ENCODE assay signal across 23 cellular contexts in the genomic region with DNA sequence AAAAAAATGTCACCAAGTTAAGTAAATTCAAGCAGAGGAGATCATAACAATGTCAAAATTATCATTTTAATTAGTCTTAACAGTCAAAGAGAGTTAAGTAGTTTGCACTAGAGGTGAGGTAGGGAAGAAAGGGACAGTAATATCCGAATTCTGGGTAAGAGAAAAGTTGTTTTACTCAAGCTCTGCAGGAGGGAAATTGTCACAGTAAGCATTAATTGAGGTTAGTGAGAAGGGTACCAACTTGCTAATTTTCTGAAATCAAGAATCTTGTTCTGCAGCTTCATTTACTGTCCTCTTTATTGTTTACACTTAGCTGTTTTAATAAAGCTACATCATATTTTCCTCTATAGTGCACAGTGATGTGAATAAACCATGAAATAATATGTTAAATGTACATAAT. TPM values are rescaled to one million over a fixed set of nuclear protein-coding genes. Genes with fewer than 3 reads are reported as not detected.
DNase-seq lines count a peak whose midpoint lies in the region; ATAC-seq, FAIRE-seq and TF ChIP-seq lines count a peak whose summit lies in the region.
"Had no signal": no experiment of that assay in that cellular context is flagged by ENCODE, and none has a peak within 500 bp of the region (broad histone marks: within the 10 kb centered on the region; RNA-seq: fewer than 3 reads in every experiment).

No MANE protein-coding gene starts in this region.

- CTCF ChIA-PET in A549 (lab: Yijun Ruan, JAX) = no interaction called here
- CTCF ChIA-PET in K562 (lab: Yijun Ruan, JAX; ENCODE audit: low intra/inter-chr PET ratio) = no interaction called here

- TF ChIP-seq RAD21 in A549 (conservative IDR thresholded peaks at IDR 0.05 in 1 of 2, IDR thresholded peaks at IDR 0.05 in 1 of 2) = no peak
- no peak for TF ChIP-seq RAD21 in K562 (CRISPR knock-in tag; conservative IDR thresholded peaks at IDR 0.05 in 1 of 2, IDR thresholded peaks at IDR 0.05 in 1 of 2)

- H3K4me1 ChIP-seq in A549 = no peaks in the 10 kb centered on the region
- H3K4me1 ChIP-seq in GM23338 (ENCODE audit: insufficient read depth) = peaks cover 84% of the 10 kb centered on the region
- no peaks in the 10 kb centered on the region for H3K4me1 ChIP-seq in K562 (replicated peaks in 1 of 2; ENCODE audit: control insufficient read depth in 2 of 2, insufficient read depth in 2 of 2, low read length in 2 of 2)
- H3K4me1 ChIP-seq: Caco-2 had no signal

- DNase-seq in A549 (ENCODE audit: low read depth in 1 of 2, low spot score in 1 of 2) = no peak
- no peak for DNase-seq in GM23338 (ENCODE audit: low spot score)
- no peak for DNase-seq in K562 (ENCODE audit: extremely low read depth in 1 of 4, low spot score in 3 of 4)
- DNase-seq in HTR-8/SVneo (ENCODE audit: insufficient read length, low spot score) = no peak
- no peak for DNase-seq in NCI-H345 (lab: John Stamatoyannopoulos, UW)
- DNase-seq: 8988T; AML-193; Caco-2; Calu3; CD4-positive, alpha-beta T cell; CD8-positive, alpha-beta T cell; DMS79 treated with DMSO at 0.1 percent for 48 hours; GF-D8 had no signal

- H3K9me3 Mint-ChIP-seq in GM23338 = no peaks in the 10 kb centered on the region
- H3K9me3 Mint-ChIP-seq: CD4-positive, alpha-beta T cell; CD8-positive, alpha-beta T cell had no signal

- 0% methylated on average over 1 of the region's 1 CpG for WGBS in A549 (ENCODE audit: missing lambda C conversion rate)
- 0% methylated on average over 1 of the region's 1 CpG for WGBS in K562 (ENCODE audit: insufficient coverage, low coverage, missing lambda C conversion rate)

- peaks cover 76% of the 10 kb centered on the region for H3K4me1 Mint-ChIP-seq in GM23338
- H3K4me1 Mint-ChIP-seq: B cell had no signal

- TF ChIP-seq EP300 in A549 (IDR thresholded peaks at IDR 0.05) (no peak), K562 (IDR thresholded peaks at IDR 0.05; ENCODE audit: low read length) (no peak)

- H3K79me2 ChIP-seq in GM23338 (replicated peaks; ENCODE audit: insufficient read depth) (no peaks in the 10 kb centered on the region; the same call in 1 of the 2 replicates), K562 (ENCODE audit: control insufficient read depth, insufficient read depth, low read length) (no peaks in the 10 kb centered on the region)

- POLR2A ChIA-PET in A549 (lab: Yijun Ruan, JAX) = no interaction called here
- POLR2A ChIA-PET in K562 (lab: Yijun Ruan, JAX) = no interaction called here

- no peaks in the 10 kb centered on the region for H3K27me3 ChIP-seq in GM23338 (ENCODE audit: insufficient read depth)
- no peaks in the 10 kb centered on the region for H3K27me3 ChIP-seq in K562 (ENCODE audit: control insufficient read depth in 2 of 2, insufficient read depth in 2 of 2, low read length in 2 of 2)

- no peaks in the 10 kb centered on the region for H3K36me3 Mint-ChIP-seq in GM23338 (ENCODE audit: low read depth)
- H3K36me3 Mint-ChIP-seq: CD8-positive, alpha-beta T cell had no signal

- no peaks in the 10 kb centered on the region for H3K9me2 ChIP-seq in GM23338 (ENCODE audit: insufficient read depth)

- H3K36me3 ChIP-seq in GM23338 (ENCODE audit: insufficient read depth) = no peaks in the 10 kb centered on the region
- H3K36me3 ChIP-seq in K562 (ENCODE audit: control insufficient read depth, insufficient read depth, low read length) = no peaks in the 10 kb centered on the region
- H3K36me3 ChIP-seq: BLaER1 treated with 17β-estradiol and CSF1 and Interleukin-3, amounts not matched to agents 10 nM and 100 nM had no signal

- ATAC-seq in A549 (no peak), GM23338 (no peak), K562 (no peak), HG03520 (IDR thresholded peaks at IDR 0.05; ENCODE audit: unreplicated experiment) (no peak)
- ATAC-seq: CD8-positive, alpha-beta T cell had no signal

- TF ChIP-seq POLR2A in A549 (IDR thresholded peaks at IDR 0.05; ENCODE audit: low read length) (no peak), K562 (conservative IDR thresholded peaks at IDR 0.05) (no peak)

- no peak overlapping the region for H3K4me3 ChIP-seq in A549
- H3K4me3 ChIP-seq in GM23338 = no peak overlapping the region
- H3K4me3 ChIP-seq in K562 = no peak overlapping the region
- H3K4me3 ChIP-seq: BLaER1 treated with 17β-estradiol and CSF1 and Interleukin-3, amounts not matched to agents 10 nM and 100 nM had no signal

- no peaks in the 10 kb centered on the region for H3K9me1 ChIP-seq in K562 (ENCODE audit: control insufficient read depth, insufficient read depth, low read length)

- H3K27ac ChIP-seq in A549 = no peak overlapping the region
- H3K27ac ChIP-seq in GM23338 (ENCODE audit: low read depth) = 0 out of 2 replicates have a peak overlapping the region, but pooled peaks have one; percentile 28
- no peak overlapping the region for H3K27ac ChIP-seq in K562 (ENCODE audit: extremely low read depth, low read depth, low read length)
- H3K27ac ChIP-seq: BLaER1 treated with 17β-estradiol and CSF1 and Interleukin-3, amounts not matched to agents 10 nM and 100 nM; C4-2B had no signal

- no peak overlapping the region for H3K4me2 ChIP-seq in A549
- H3K4me2 ChIP-seq in GM23338 = peak overlapping the region; percentile 69
- no peak overlapping the region for H3K4me2 ChIP-seq in K562 (ENCODE audit: insufficient read depth, low read length)
- H3K4me2 ChIP-seq: BLaER1 treated with 17β-estradiol and CSF1 and Interleukin-3, amounts not matched to agents 10 nM and 100 nM had no signal

- FAIRE-seq in A549 (lab: Jason Lieb, UNC) (no peak), K562 (lab: Jason Lieb, UNC) (no peak), HTR-8/SVneo (lab: Jason Lieb, UNC) (no peak)
- FAIRE-seq: A204.1, D721Med, G401.6, GM12891, GM19239 had no signal

- H4K20me1 ChIP-seq in GM23338 (replicated peaks; ENCODE audit: insufficient read depth) (no peaks in the 10 kb centered on the region), K562 (replicated peaks; ENCODE audit: control insufficient read depth, insufficient read depth, low read length) (no peaks in the 10 kb centered on the region)
- H4K20me1 ChIP-seq: BLaER1 treated with 17β-estradiol and CSF1 and Interleukin-3, amounts not matched to agents 10 nM and 100 nM had no signal

- TF ChIP-seq CTCF in A549 (IDR thresholded peaks at IDR 0.05) (no peak), GM23338 (conservative IDR thresholded peaks at IDR 0.05; ENCODE audit: low read depth in 2 of 2) (no peak), K562 (IDR thresholded peaks at IDR 0.05 in 2 of 3, conservative IDR thresholded peaks at IDR 0.05 in 1 of 3; ENCODE audit: insufficient read depth in 2 of 3, low read depth in 1 of 3, low read length in 3 of 3) (no peak)

- intact Hi-C loops in K562 (cut with micrococcal nuclease) = no loop called here

- peaks cover 4% of the 10 kb centered on the region for H3K27me3 Mint-ChIP-seq in GM23338 (ENCODE audit: insufficient read depth, low read depth, poor library complexity)
- H3K27me3 Mint-ChIP-seq: B cell had no signal

- in situ Hi-C loops in K562 (cut with MboI) = no loop called here

- H3K9me3 ChIP-seq in A549 = no peaks in the 10 kb centered on the region
- H3K9me3 ChIP-seq in K562 (replicated peaks; ENCODE audit: control insufficient read depth, insufficient read depth, low read depth, low read length) = no peaks in the 10 kb centered on the region
- H3K9me3 ChIP-seq: BLaER1 treated with 17β-estradiol and CSF1 and Interleukin-3, amounts not matched to agents 10 nM and 100 nM; Caco-2 had no signal

- no TSS peak for BruUV-seq in K562 (replicated peaks; lab: Mats Ljungman, UMichigan)

- no peaks in the 10 kb centered on the region for H3F3A ChIP-seq in GM23338 (replicated peaks; ENCODE audit: low read depth)

- H3K27ac Mint-ChIP-seq in GM23338 = no peak overlapping the region; the same call in 1 of the 2 replicates
- H3K27ac Mint-ChIP-seq: B cell; CD4-positive, alpha-beta T cell; CD8-positive, alpha-beta T cell had no signal

- peak overlapping the region; percentile 9; the same call in 2 of the 3 replicates for H3K4me3 Mint-ChIP-seq in GM23338
- H3K4me3 Mint-ChIP-seq: B cell; CD4-positive, alpha-beta T cell; CD8-positive, alpha-beta T cell had no signal

- no peak overlapping the region for H3K9ac ChIP-seq in K562 (ENCODE audit: insufficient read depth in 1 of 2, low read depth in 2 of 2, low read length in 2 of 2)
- H3K9ac ChIP-seq: BLaER1 treated with 17β-estradiol and CSF1 and Interleukin-3, amounts not matched to agents 10 nM and 100 nM had no signal

- no peak overlapping the region for H2AFZ ChIP-seq in GM23338
- no peak overlapping the region for H2AFZ ChIP-seq in K562 (ENCODE audit: low read depth, low read length)

TF ChIP-seq in A549, 52 proteins besides CTCF, POLR2A, EP300 and RAD21 (continues in another document):
- peak; percentile 36 for TF ChIP-seq MAFK (IDR thresholded peaks at IDR 0.05; ENCODE audit: partially characterized antibody)

TF ChIP-seq in GM23338, 12 proteins besides CTCF, POLR2A, EP300 and RAD21 (continues in another document):
- TF ChIP-seq CREB1 (CRISPR knock-in tag; IDR thresholded peaks at IDR 0.05; ENCODE audit: low read depth) = no peak

RNA-seq across cellular contexts. Expression of a gene that starts 11.0 kb away (rescaled TPM):
- polyA plus RNA-seq in A549 (2011; rRNA removed) (not detected in 2 replicates), A549 (2017; fragmentation: RNase III; extraction: RNeasy Plus Mini Kit Qiagen cat#74134 plus additional on column Dnase treatment) (not detected in 3 replicates), GM23338 (2016; fragmentation: Nextera tagmentation; extraction: Ambion mirVana) (2.1 TPM in 2 replicates), K562 (2011; rRNA removed) (not detected in 2 replicates), K562 (2014; fragmentation: Illumina TruSeq; extraction: Trizol) (not detected in 2 replicates), K562 (2014; fragmentation: Nextera tagmentation; extraction: Ambion mirVana) (not detected), K562 (2014; rRNA removed) (not detected in 2 replicates)
- polyA plus RNA-seq in A549 (2012; cell fraction: cytosol; rRNA removed) = not detected in 2 replicates
- not detected in 2 replicates for polyA plus RNA-seq in A549 (2012; cell fraction: nucleus; rRNA removed)
- polyA minus RNA-seq in A549 (2011; rRNA and poly(A)+ RNA removed) = not detected in 2 replicates
- total RNA-seq in GM23338 (2014; rRNA removed; shearing (Covaris generic)) = 8.1 and 8.9 TPM in 2 replicates
- not detected in 2 replicates for total RNA-seq in K562 (2011; cell fraction: chromatin; rRNA removed; ENCODE audit: low replicate concordance)
- not detected in 2 replicates for total RNA-seq in K562 (2011; cell fraction: nucleolus; rRNA removed)
- total RNA-seq in K562 (2011; cell fraction: nucleoplasm; rRNA removed) = not detected in 2 replicates
- total RNA-seq in K562 (2014; rRNA removed) (not detected in 2 replicates), K562 (2014; rRNA removed; fragmentation: Illumina TruSeq; extraction: Trizol) (not detected in 2 replicates), K562 (2015; rRNA removed; fragmentation: Illumina TruSeq; extraction: Trizol) (not detected in 2 replicates), K562 (2021) (not detected in 2 replicates)
- polyA plus RNA-seq in K562 (2011; cell fraction: cytosol; rRNA removed) = not detected in 2 replicates
- polyA plus RNA-seq in K562 (2011; cell fraction: nucleus; rRNA removed) = not detected in 2 replicates
- polyA plus RNA-seq in K562 (2012) = 0.03 TPM in 1 of 2 replicates, not detected in the other
- not detected in 2 replicates for polyA minus RNA-seq in K562 (2011; rRNA and poly(A)+ RNA removed)
- polyA minus RNA-seq in K562 (2011; cell fraction: cytosol; rRNA and poly(A)+ RNA removed) = not detected in 2 replicates
- not detected in 2 replicates for polyA minus RNA-seq in K562 (2011; cell fraction: nucleus; rRNA and poly(A)+ RNA removed)
- total RNA-seq: B cell; Calu3; CD4-positive, alpha-beta T cell; CD8-positive, alpha-beta T cell had no signal
- polyA plus RNA-seq: BJ had no signal
